In genomic region chr9:133459476-133460404, GRCh38 we compare ENCODE assay signal across 8 cellular contexts. TPM values are rescaled to one million over a fixed set of nuclear protein-coding genes. Genes with fewer than 3 reads are reported as not detected.
A peak's percentile ranks its signal among the peaks of the same experiment; 100 is the strongest.
DNase-seq lines count a peak whose midpoint lies in the region; ATAC-seq and TF ChIP-seq lines count a peak whose summit lies in the region.

Gene CACFD1 (plus strand): TSS chr9:133459978. CDS start chr9:133460067, 89 bp downstream.

- H3K4me1 Mint-ChIP-seq in H9 (peaks cover 18 to 33% of the 10 kb centered on the region in 2 experiments), neural progenitor cell (peaks cover 28% of the 10 kb centered on the region)

- H3K4me1 ChIP-seq in H9 (ENCODE audit: insufficient read depth, low read length) = peaks cover 7% of the 10 kb centered on the region; the same call in 1 of the 2 replicates
- peaks cover 25% of the 10 kb centered on the region for H3K4me1 ChIP-seq in MM.1S (ENCODE audit: low read length)
- H3K4me1 ChIP-seq in foreskin keratinocyte = no peaks in the 10 kb centered on the region
- H3K4me1 ChIP-seq in neural progenitor cell = peaks cover 9% of the 10 kb centered on the region
- peaks cover 31 to 52% (median 38%) of the 10 kb centered on the region in 4 donors for H3K4me1 ChIP-seq in stomach

- peak within 1 kb of the TSS; percentile 97 for H3K14ac ChIP-seq in H9 (ENCODE audit: insufficient read depth, low read length)

- H4K5ac ChIP-seq in H9 (ENCODE audit: insufficient read length, low read depth, low read length) = no peak within 1 kb of the TSS

- no peaks in the 10 kb centered on the region for H3K27me3 ChIP-seq in H9 (ENCODE audit: insufficient read depth, low read length)
- H3K27me3 ChIP-seq in MM.1S (replicated peaks; ENCODE audit: insufficient read depth, low read length) = peaks cover 41% of the 10 kb centered on the region
- H3K27me3 ChIP-seq in foreskin keratinocyte = no peaks in the 10 kb centered on the region
- H3K27me3 ChIP-seq in neural progenitor cell = peaks cover 5% of the 10 kb centered on the region
- no peaks in the 10 kb centered on the region for H3K27me3 ChIP-seq in stomach

- H3K9ac ChIP-seq in H9 (ENCODE audit: extremely low read depth, insufficient read length, low read length) (peak within 1 kb of the TSS; percentile 76), MM.1S (ENCODE audit: low read length) (peak within 1 kb of the TSS; percentile 85), neural progenitor cell (no peak within 1 kb of the TSS)

- no peak within 1 kb of the TSS for H3K56ac ChIP-seq in H9 (ENCODE audit: insufficient read length, low read depth, low read length)

- H4K91ac ChIP-seq in H9 (ENCODE audit: insufficient read length, low read depth, low read length) = no peak within 1 kb of the TSS

- WGBS in H9 (ENCODE audit: extremely low coverage, insufficient read length, low lambda C conversion rate) = no CpG with 5 or more reads among the region's 86 CpGs
- 0 to 1% (median 0%) methylated on average over 4 to 86 of the region's 86 CpGs for WGBS in stomach, 5 donors

- H3K4ac ChIP-seq in H9 (ENCODE audit: low read depth, low read length) = no peak within 1 kb of the TSS; the same call in 1 of the 2 replicates

- no peak within 1 kb of the TSS for H3T11ph ChIP-seq in H9 (ENCODE audit: low read length)

- H3K18ac ChIP-seq in H9 (ENCODE audit: insufficient read length, low read depth, low read length) = peak within 1 kb of the TSS; percentile 98

- peak within 1 kb of the TSS; percentile 90 to 97 (median 96); a peak in 6 of 7 replicates for H3K27ac Mint-ChIP-seq in H9
- peak within 1 kb of the TSS; percentile 63 for H3K27ac Mint-ChIP-seq in neural progenitor cell

- H3K27ac ChIP-seq in H9 (ENCODE audit: insufficient read length, low read depth, low read length) (no peak within 1 kb of the TSS), MM.1S (ENCODE audit: low read length) (peak within 1 kb of the TSS; percentile 70; the same call in 1 of the 2 replicates), foreskin keratinocyte (peak within 1 kb of the TSS; percentile 60), neural progenitor cell (peak within 1 kb of the TSS; percentile 82), stomach (peak within 1 kb of the TSS; percentile 96 to 99 (median 98))

- peaks cover 13% of the 10 kb centered on the region for H3K23me2 ChIP-seq in H9 (ENCODE audit: insufficient read length, low read depth, low read length, poor library complexity, severe bottlenecking)

- no peak within 1 kb of the TSS for H2AK5ac ChIP-seq in H9 (ENCODE audit: insufficient read length, low read length)

- no peak within 1 kb of the TSS for H3K23ac ChIP-seq in H9 (ENCODE audit: insufficient read length, low read depth, low read length)

- DNase-seq in ELF-1 (ENCODE audit: low read depth, low spot score) (peak; percentile 99), H9 (peak; percentile 98), MM.1S (peak; percentile 94), SHP77 (lab: John Stamatoyannopoulos, UW) (peak; percentile 94 to 99), foreskin keratinocyte (peak; percentile 80 to 89), neural progenitor cell (ENCODE audit: low spot score) (peak; percentile 100), stomach (peak; percentile 99)
- DNase-seq in activated gamma-delta T cell treated with anti-CD3 and anti-CD28 coated beads, Interleukin-2, amount 50 U/mL, for 16 hours (ENCODE audit: low read depth) = peak; percentile 89

- H3K4me3 ChIP-seq in MM.1S (ENCODE audit: low read length) (peak within 1 kb of the TSS; percentile 71), neural progenitor cell (peak within 1 kb of the TSS; percentile 69), stomach (peak within 1 kb of the TSS; percentile 63 to 86 (median 73))

- H4K20me1 ChIP-seq in H9 (ENCODE audit: control insufficient read depth, insufficient read depth, insufficient read length) (peaks cover 2% of the 10 kb centered on the region), MM.1S (ENCODE audit: insufficient read depth, low read length) (no peaks in the 10 kb centered on the region), neural progenitor cell (ENCODE audit: low read depth) (peaks cover 34% of the 10 kb centered on the region)

- no peak within 1 kb of the TSS for H2BK5ac ChIP-seq in H9 (ENCODE audit: insufficient read length, low read length)

- no peak within 1 kb of the TSS for H2BK12ac ChIP-seq in H9 (ENCODE audit: insufficient read length, low read depth, low read length)

- H3K79me2 ChIP-seq in H9 (ENCODE audit: insufficient read depth, low read length) (no peaks in the 10 kb centered on the region), MM.1S (ENCODE audit: low read length) (no peaks in the 10 kb centered on the region), neural progenitor cell (ENCODE audit: low read depth) (peaks cover 16% of the 10 kb centered on the region)

- TF ChIP-seq EP300 in stomach (IDR thresholded peaks at IDR 0.05) = no peak

- H2AFZ ChIP-seq in H9 (ENCODE audit: low read length) = no peak within 1 kb of the TSS
- peak within 1 kb of the TSS; percentile 95 for H2AFZ ChIP-seq in MM.1S (ENCODE audit: low read length)
- peak within 1 kb of the TSS; percentile 84 for H2AFZ ChIP-seq in neural progenitor cell (replicated peaks)

- no peaks in the 10 kb centered on the region for H3K79me1 ChIP-seq in H9 (ENCODE audit: insufficient read depth, low read depth, low read length, poor library complexity, severe bottlenecking)

- H3K36me3 Mint-ChIP-seq in H9 (ENCODE audit: insufficient read depth in 1 of 3, low read depth in 3 of 3) (peaks cover 0 to 9% (median 0%) of the 10 kb centered on the region in 3 experiments; a peak in 3 of 7 replicates), neural progenitor cell (no peaks in the 10 kb centered on the region)

- TF ChIP-seq CTCF in H9 (conservative IDR thresholded peaks at IDR 0.05) (no peak), MM.1S (IDR thresholded peaks at IDR 0.05; ENCODE audit: low read length) (no peak), foreskin keratinocyte (conservative IDR thresholded peaks at IDR 0.05) (peak; percentile 8), neural progenitor cell (IDR thresholded peaks at IDR 0.05) (no peak), stomach (IDR thresholded peaks at IDR 0.05) (no peak)

- H3K4me3 Mint-ChIP-seq in H9 = peak within 1 kb of the TSS; percentile 84 to 92
- peak within 1 kb of the TSS; percentile 89 for H3K4me3 Mint-ChIP-seq in neural progenitor cell

- H2BK120ac ChIP-seq in H9 (ENCODE audit: low read depth, low read length, poor library complexity, severe bottlenecking) = no peak within 1 kb of the TSS

- no peak within 1 kb of the TSS for H2BK20ac ChIP-seq in H9 (ENCODE audit: low read depth, low read length, poor library complexity, severe bottlenecking)

- ATAC-seq in foreskin keratinocyte = peak; percentile 84

- H3K36me3 ChIP-seq in MM.1S (replicated peaks; ENCODE audit: insufficient read depth, low read length) (no peaks in the 10 kb centered on the region), neural progenitor cell (no peaks in the 10 kb centered on the region), stomach (peaks cover 0 to 17% (median 15%) of the 10 kb centered on the region in 4 donors)

- H3K27me3 Mint-ChIP-seq in H9 (ENCODE audit: low read depth) (peaks cover 7% of the 10 kb centered on the region; the same call in 1 of the 2 replicates), neural progenitor cell (ENCODE audit: insufficient read depth, low read depth) (peaks cover 3% of the 10 kb centered on the region)

- peak within 1 kb of the TSS; percentile 82 for H3K4me2 ChIP-seq in H9 (ENCODE audit: insufficient read depth, insufficient read length, low read length)
- H3K4me2 ChIP-seq in MM.1S (ENCODE audit: low read depth, low read length) = peak within 1 kb of the TSS; percentile 89
- H3K4me2 ChIP-seq in neural progenitor cell = peak within 1 kb of the TSS; percentile 98

- no peaks in the 10 kb centered on the region for H3K9me3 ChIP-seq in H9 (ENCODE audit: control insufficient read depth, low read depth, low read length)
- H3K9me3 ChIP-seq in MM.1S (replicated peaks; ENCODE audit: insufficient read depth, low read length) = no peaks in the 10 kb centered on the region
- H3K9me3 ChIP-seq in neural progenitor cell (ENCODE audit: low read depth) = no peaks in the 10 kb centered on the region
- H3K9me3 ChIP-seq in stomach = no peaks in the 10 kb centered on the region

- TF ChIP-seq POLR2A in stomach (IDR thresholded peaks at IDR 0.05) = peak in 2 of 4 donors; percentile 67 to 91

- H3K9me3 Mint-ChIP-seq in H9 (no peaks in the 10 kb centered on the region; a peak in 1 of 5 replicates), neural progenitor cell (no peaks in the 10 kb centered on the region)

- H3F3A ChIP-seq in MM.1S (ENCODE audit: insufficient read depth, low read length) (no peaks in the 10 kb centered on the region), neural progenitor cell (ENCODE audit: low read depth) (peaks cover 14% of the 10 kb centered on the region)

- no peak within 1 kb of the TSS for H2BK15ac ChIP-seq in H9 (ENCODE audit: low read depth, low read length)

- H3K9me2 ChIP-seq in MM.1S (replicated peaks; ENCODE audit: insufficient read depth, low read length) = no peaks in the 10 kb centered on the region

- no peak within 1 kb of the TSS for H4K8ac ChIP-seq in H9 (replicated peaks; ENCODE audit: insufficient read length, low read depth, low read length)

- intact Hi-C loops in stomach (cut with DNase I; ENCODE audit: low total_unique reads) = no loop called here

RNA-seq across cellular contexts. Expression of gene CACFD1, which starts in this region (rescaled TPM):
- total RNA-seq in H9 (2021) (20.0 and 20.2 TPM in 2 replicates), foreskin keratinocyte (2.2 and 3.9 TPM in 2 replicates), neural progenitor cell (ENCODE audit: low replicate concordance) (15.7 and 29.3 TPM in 2 replicates), stomach (10 to 100 TPM; 11.7 to 74.2 (median 16.7) TPM)
- polyA plus RNA-seq in foreskin keratinocyte (2.2 and 3.7 TPM in 2 replicates), stomach (10 to 100 TPM; 15.6 to 28.9 (median 28.3) TPM)
